In the genomic region with DNA sequence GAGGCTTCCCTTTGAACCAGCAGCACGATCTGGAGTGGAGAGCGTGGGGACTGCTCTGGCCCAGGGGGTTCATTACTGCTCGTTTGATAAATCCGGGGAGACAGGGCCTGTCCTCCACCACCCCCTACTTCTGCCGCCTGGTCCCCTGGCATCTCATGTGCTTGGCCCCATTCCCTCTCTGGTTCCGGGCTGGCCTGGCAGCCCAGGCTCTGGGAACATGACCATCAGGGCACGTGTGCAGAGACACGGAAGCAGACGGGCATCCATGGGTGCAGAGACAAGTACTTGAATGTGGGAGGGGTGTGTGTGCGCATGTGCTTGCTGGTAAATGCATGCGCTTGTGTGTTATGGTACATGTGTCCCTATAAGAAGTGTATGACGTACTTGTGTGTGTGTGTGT, we compare ENCODE assay signal across 1 cellular context.
TF ChIP-seq lines count a peak whose summit lies in the region.

No MANE protein-coding gene starts in this region.

TF ChIP-seq in GM23338, 12 proteins besides CTCF, POLR2A, EP300 and RAD21 (continued from another document):
- TF ChIP-seq, protein P1, sequence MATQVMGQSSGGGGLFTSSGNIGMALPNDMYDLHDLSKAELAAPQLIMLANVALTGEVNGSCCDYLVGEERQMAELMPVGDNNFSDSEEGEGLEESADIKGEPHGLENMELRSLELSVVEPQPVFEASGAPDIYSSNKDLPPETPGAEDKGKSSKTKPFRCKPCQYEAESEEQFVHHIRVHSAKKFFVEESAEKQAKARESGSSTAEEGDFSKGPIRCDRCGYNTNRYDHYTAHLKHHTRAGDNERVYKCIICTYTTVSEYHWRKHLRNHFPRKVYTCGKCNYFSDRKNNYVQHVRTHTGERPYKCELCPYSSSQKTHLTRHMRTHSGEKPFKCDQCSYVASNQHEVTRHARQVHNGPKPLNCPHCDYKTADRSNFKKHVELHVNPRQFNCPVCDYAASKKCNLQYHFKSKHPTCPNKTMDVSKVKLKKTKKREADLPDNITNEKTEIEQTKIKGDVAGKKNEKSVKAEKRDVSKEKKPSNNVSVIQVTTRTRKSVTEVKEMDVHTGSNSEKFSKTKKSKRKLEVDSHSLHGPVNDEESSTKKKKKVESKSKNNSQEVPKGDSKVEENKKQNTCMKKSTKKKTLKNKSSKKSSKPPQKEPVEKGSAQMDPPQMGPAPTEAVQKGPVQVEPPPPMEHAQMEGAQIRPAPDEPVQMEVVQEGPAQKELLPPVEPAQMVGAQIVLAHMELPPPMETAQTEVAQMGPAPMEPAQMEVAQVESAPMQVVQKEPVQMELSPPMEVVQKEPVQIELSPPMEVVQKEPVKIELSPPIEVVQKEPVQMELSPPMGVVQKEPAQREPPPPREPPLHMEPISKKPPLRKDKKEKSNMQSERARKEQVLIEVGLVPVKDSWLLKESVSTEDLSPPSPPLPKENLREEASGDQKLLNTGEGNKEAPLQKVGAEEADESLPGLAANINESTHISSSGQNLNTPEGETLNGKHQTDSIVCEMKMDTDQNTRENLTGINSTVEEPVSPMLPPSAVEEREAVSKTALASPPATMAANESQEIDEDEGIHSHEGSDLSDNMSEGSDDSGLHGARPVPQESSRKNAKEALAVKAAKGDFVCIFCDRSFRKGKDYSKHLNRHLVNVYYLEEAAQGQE (IDR thresholded peaks at IDR 0.05; ENCODE audit: unreplicated experiment) = no peak
- TF ChIP-seq POLR2AphosphoS5 (IDR thresholded peaks at IDR 0.05; ENCODE audit: low read depth) = no peak
- TF ChIP-seq ZNF114 (CRISPR knock-in tag; IDR thresholded peaks at IDR 0.05) = no peak
- TF ChIP-seq ZNF331 (CRISPR knock-in tag; IDR thresholded peaks at IDR 0.05; ENCODE audit: low read depth) = no peak
- TF ChIP-seq STAT1 (IDR thresholded peaks at IDR 0.05; ENCODE audit: unreplicated experiment) = no peak
